12 cellular contexts compared by ENCODE assay signal in the genomic region with DNA sequence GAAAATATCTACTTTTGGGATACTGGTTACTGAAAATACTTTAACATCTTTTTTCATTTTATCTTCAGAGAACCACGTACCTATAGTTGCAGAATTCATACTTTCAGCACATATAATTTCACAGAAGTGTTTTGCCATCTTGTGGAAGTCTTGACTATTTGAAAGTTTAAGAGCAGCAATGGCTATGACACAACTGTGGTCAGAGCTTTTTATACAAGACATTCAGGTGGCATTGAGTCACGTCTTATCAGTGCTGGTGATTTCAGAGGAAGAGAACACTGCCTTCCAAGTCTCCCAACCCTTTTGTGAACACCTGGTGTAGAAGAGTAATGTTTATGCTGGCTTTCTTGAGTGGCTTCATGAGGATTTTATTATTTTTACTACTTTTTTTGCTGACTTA.
DNase-seq lines count a peak whose midpoint lies in the region; ATAC-seq and TF ChIP-seq lines count a peak whose summit lies in the region.
"Had no signal": no experiment of that assay in that cellular context is flagged by ENCODE, and none has a peak within 500 bp of the region (broad histone marks: within the 10 kb centered on the region; RNA-seq: fewer than 3 reads in every experiment).

No MANE protein-coding gene starts in this region.

- H3K9me3 Mint-ChIP-seq in activated T-cell treated with anti-CD3 and anti-CD28 coated beads, Interleukin-2, amount 50 U/mL, for 24 hours, result no peaks in the 10 kb centered on the region
- no peaks in the 10 kb centered on the region for H3K9me3 Mint-ChIP-seq in stimulated activated naive CD8-positive, alpha-beta T cell treated with anti-CD3 and anti-CD28 coated beads, Interleukin-15, amount 100 ng/mL, for 72 hours
- H3K9me3 Mint-ChIP-seq: activated naive CD8-positive, alpha-beta T cell treated with anti-CD3 and anti-CD28 coated beads, Interleukin-2, amount 10 ng/mL, durations not matched to agents 7 days and 5 days had no signal

- no peak overlapping the region for H3K4me3 Mint-ChIP-seq in activated T-cell treated with anti-CD3 and anti-CD28 coated beads, Interleukin-2, amount 50 U/mL, for 24 hours
- no peak overlapping the region for H3K4me3 Mint-ChIP-seq in stimulated activated naive CD8-positive, alpha-beta T cell treated with anti-CD3 and anti-CD28 coated beads, Interleukin-15, amount 100 ng/mL, for 72 hours
- H3K4me3 Mint-ChIP-seq: activated naive CD8-positive, alpha-beta T cell treated with anti-CD3 and anti-CD28 coated beads, Interleukin-2, amount 10 ng/mL, durations not matched to agents 7 days and 5 days had no signal

- ATAC-seq in RWPE2 (ENCODE audit: low read depth), result peak; percentile 66
- ATAC-seq in stimulated activated naive CD8-positive, alpha-beta T cell treated with anti-CD3 and anti-CD28 coated beads, Interleukin-15, amount 100 ng/mL, for 72 hours, result peak; percentile 54

- no peaks in the 10 kb centered on the region for H3K27me3 Mint-ChIP-seq in activated T-cell treated with anti-CD3 and anti-CD28 coated beads, Interleukin-2, amount 50 U/mL, for 24 hours
- no peaks in the 10 kb centered on the region for H3K27me3 Mint-ChIP-seq in stimulated activated naive CD8-positive, alpha-beta T cell treated with anti-CD3 and anti-CD28 coated beads, Interleukin-15, amount 100 ng/mL, for 72 hours
- H3K27me3 Mint-ChIP-seq: activated naive CD8-positive, alpha-beta T cell treated with anti-CD3 and anti-CD28 coated beads, Interleukin-2, amount 10 ng/mL, durations not matched to agents 7 days and 5 days had no signal

- no peaks in the 10 kb centered on the region for H3K27me3 ChIP-seq in RWPE2 (ENCODE audit: insufficient read depth, poor library complexity, severe bottlenecking)

- peaks cover 56% of the 10 kb centered on the region for H3K4me1 ChIP-seq in RWPE2 (ENCODE audit: insufficient read depth, poor library complexity, severe bottlenecking)

- H3K36me3 Mint-ChIP-seq in activated T-cell treated with anti-CD3 and anti-CD28 coated beads, Interleukin-2, amount 50 U/mL, for 24 hours (ENCODE audit: low read depth), result no peaks in the 10 kb centered on the region
- H3K36me3 Mint-ChIP-seq: activated naive CD8-positive, alpha-beta T cell treated with anti-CD3 and anti-CD28 coated beads, Interleukin-2, amount 10 ng/mL, durations not matched to agents 7 days and 5 days had no signal

- H3K9me3 ChIP-seq in RWPE2 (ENCODE audit: severe bottlenecking), result no peaks in the 10 kb centered on the region

- H3K36me3 ChIP-seq in RWPE2 (ENCODE audit: low read depth), result no peaks in the 10 kb centered on the region

- peak overlapping the region; percentile 14 for H3K27ac Mint-ChIP-seq in activated T-cell treated with anti-CD3 and anti-CD28 coated beads, Interleukin-2, amount 50 U/mL, for 24 hours
- no peak overlapping the region for H3K27ac Mint-ChIP-seq in stimulated activated naive CD8-positive, alpha-beta T cell treated with anti-CD3 and anti-CD28 coated beads, Interleukin-15, amount 100 ng/mL, for 72 hours
- H3K27ac Mint-ChIP-seq: activated naive CD8-positive, alpha-beta T cell treated with anti-CD3 and anti-CD28 coated beads, Interleukin-2, amount 10 ng/mL, durations not matched to agents 7 days and 5 days had no signal

- H3K4me3 ChIP-seq in RWPE2 (ENCODE audit: severe bottlenecking) (no peak overlapping the region), foreskin fibroblast (ENCODE audit: low read depth in 1 of 2, low read length in 2 of 2) (no peak overlapping the region)

- DNase-seq in activated T-cell treated with anti-CD3 and anti-CD28 coated beads, Interleukin-2, amount 50 U/mL, for 24 hours, result no peak
- DNase-seq in activated T-cell treated with anti-CD3 and anti-CD28 coated beads, Interleukin-2, amount 50 U/mL, for 1 hour, result no peak
- no peak for DNase-seq in RWPE2 (ENCODE audit: low spot score)
- peak; percentile 44 to 58 for DNase-seq in foreskin fibroblast
- DNase-seq in stimulated activated naive CD8-positive, alpha-beta T cell treated with anti-CD3 and anti-CD28 coated beads, Interleukin-15, amount 100 ng/mL, for 72 hours, result no peak
- DNase-seq in NCI-H446 (lab: John Stamatoyannopoulos, UW), result no peak
- no peak for DNase-seq in middle frontal gyrus (ENCODE audit: extremely low spot score, low spot score)
- DNase-seq in stimulated activated CD8-positive, alpha-beta memory T cell treated with anti-CD3 and anti-CD28 coated beads, Interleukin-4, amount 100 ng/mL, for 48 hours, result no peak
- DNase-seq: activated naive CD8-positive, alpha-beta T cell treated with anti-CD3 and anti-CD28 coated beads, Interleukin-2, amount 10 ng/mL, durations not matched to agents 7 days and 5 days; hypothalamus; NCI-H510A treated with DMSO at 0.1 percent for 48 hours had no signal

- peak overlapping the region; percentile 76 for H3K27ac ChIP-seq in RWPE2 (ENCODE audit: poor library complexity, severe bottlenecking)
- H3K27ac ChIP-seq: HL-60 had no signal

- peaks cover 62% of the 10 kb centered on the region for H3K4me1 Mint-ChIP-seq in activated T-cell treated with anti-CD3 and anti-CD28 coated beads, Interleukin-2, amount 50 U/mL, for 24 hours (ENCODE audit: low read depth)
- peaks cover 46% of the 10 kb centered on the region for H3K4me1 Mint-ChIP-seq in stimulated activated naive CD8-positive, alpha-beta T cell treated with anti-CD3 and anti-CD28 coated beads, Interleukin-15, amount 100 ng/mL, for 72 hours

- TF ChIP-seq CTCF in RWPE2 (IDR thresholded peaks at IDR 0.05; ENCODE audit: poor library complexity, severe bottlenecking) (no peak), foreskin fibroblast (IDR thresholded peaks at IDR 0.05; ENCODE audit: low read depth, low read length) (no peak)

Comparison
In these comparisons a context has a peak if more than half of its experiments do, and no peak if none do; other contexts are left out.
1. DNase-seq: peak in foreskin fibroblast (2 of 2); none in activated T-cell treated with anti-CD3 and anti-CD28 coated beads, Interleukin-2, amount 50 U/mL, for 24 hours (single experiment), activated T-cell treated with anti-CD3 and anti-CD28 coated beads, Interleukin-2, amount 50 U/mL, for 1 hour (single experiment), RWPE2 (single experiment), stimulated activated naive CD8-positive, alpha-beta T cell treated with anti-CD3 and anti-CD28 coated beads, Interleukin-15, amount 100 ng/mL, for 72 hours (0 of 2), NCI-H446 (0 of 2), middle frontal gyrus (single experiment) and stimulated activated CD8-positive, alpha-beta memory T cell treated with anti-CD3 and anti-CD28 coated beads, Interleukin-4, amount 100 ng/mL, for 48 hours (single experiment).